In the genomic region with DNA sequence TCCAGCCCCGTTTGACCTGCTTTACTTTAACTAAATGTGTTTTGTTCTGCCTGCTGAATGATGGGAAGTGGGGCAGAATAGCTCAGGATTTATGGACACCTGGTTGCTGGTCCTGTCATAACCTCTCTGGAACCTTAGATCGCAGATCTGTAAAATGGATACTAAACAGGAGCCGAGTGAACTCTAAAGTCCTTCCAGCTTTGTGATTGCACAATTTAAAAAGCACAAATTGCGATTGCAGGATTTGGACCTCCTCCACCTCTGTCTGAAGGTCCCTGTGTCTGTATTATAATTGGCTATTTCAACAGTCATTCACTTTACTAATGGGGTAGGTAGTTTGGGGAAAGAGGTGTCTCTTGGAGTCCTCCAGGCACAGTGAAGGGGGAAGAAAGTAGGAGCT, we compare ENCODE assay signal across 1 cellular context.
TF ChIP-seq lines count a peak whose summit lies in the region.

No MANE protein-coding gene starts in this region.

TF ChIP-seq in GM23338, 12 proteins besides CTCF, POLR2A, EP300 and RAD21 (continued from another document):
- TF ChIP-seq EZH2phosphoT487 (IDR thresholded peaks at IDR 0.05; ENCODE audit: unreplicated experiment): no peak
TF ChIP-seq in GM23338: peak in this region for 0.
